8 cellular contexts compared by ENCODE assay signal in the genomic region with DNA sequence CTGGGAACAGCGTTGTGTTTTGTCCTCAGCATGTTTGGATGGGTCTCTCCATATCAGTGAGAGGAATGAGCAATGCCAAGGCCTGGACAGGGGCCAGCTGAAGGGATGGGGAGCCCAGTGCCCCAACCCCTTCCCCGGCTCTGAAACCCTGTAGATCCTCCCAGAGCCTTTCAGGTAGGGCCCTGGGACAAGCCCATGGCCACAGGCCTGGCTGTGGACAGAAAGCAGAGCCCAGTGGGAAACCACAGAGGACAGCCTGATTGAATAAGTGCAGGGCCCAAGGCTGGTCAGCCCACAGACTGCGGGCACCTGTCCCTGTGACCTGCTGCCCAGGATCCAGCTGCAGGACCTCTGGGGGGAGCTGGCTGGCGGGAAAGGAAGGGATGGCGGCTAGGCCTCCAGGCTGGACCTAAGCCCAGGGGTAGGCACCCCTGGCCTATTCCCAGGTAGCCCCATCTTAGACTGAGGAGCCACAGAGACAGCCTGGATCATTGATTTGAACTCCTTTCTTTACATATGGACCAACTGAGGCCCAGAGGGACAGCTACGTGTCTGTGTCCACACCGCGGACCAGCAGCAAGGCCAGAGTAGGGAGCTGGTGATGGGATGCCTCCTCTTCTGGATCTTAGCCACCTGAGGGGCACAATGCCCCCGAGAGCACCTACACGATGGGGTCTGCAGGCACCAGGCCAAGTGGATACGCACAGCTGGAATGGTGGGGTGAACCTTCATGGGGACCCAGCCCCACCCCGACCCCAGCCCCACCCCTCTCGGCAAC. TPM values are rescaled to one million over a fixed set of nuclear protein-coding genes. Genes with fewer than 3 reads are reported as not detected.
DNase-seq lines count a peak whose midpoint lies in the region; ATAC-seq and TF ChIP-seq lines count a peak whose summit lies in the region.

No MANE protein-coding gene starts in this region.

- peak overlapping the region; percentile 89 for H3K27ac Mint-ChIP-seq in activated B cell treated with CpG ODN at 0.5 μM for 24 hours

- H3K36me3 ChIP-seq in left ventricle myocardium inferior: no peaks in the 10 kb centered on the region
- no peaks in the 10 kb centered on the region for H3K36me3 ChIP-seq in skeletal muscle tissue (ENCODE audit: control insufficient read depth in 3 of 3, insufficient read depth in 3 of 3, low read length in 3 of 3)

- in situ Hi-C loops in GM13976 (cut with MboI; ENCODE audit: low sequenced_read_pairs, unreplicated experiment): no loop called here

- H3K4me1 ChIP-seq in left ventricle myocardium inferior: peaks cover 58% of the 10 kb centered on the region
- H3K4me1 ChIP-seq in skeletal muscle tissue (ENCODE audit: control insufficient read depth in 3 of 3, insufficient read depth in 3 of 3, low read length in 3 of 3): peaks cover 26 to 38% (median 38%) of the 10 kb centered on the region in 3 donors

- TF ChIP-seq CTCF in GM13976 (IDR thresholded peaks at IDR 0.05; ENCODE audit: borderline replicate concordance, control extremely low read depth, extremely low read depth, insufficient read depth, missing control alignments) (no peak), activated B cell treated with CpG ODN at 0.5 μM for 24 hours (IDR thresholded peaks at IDR 0.05) (no peak), left ventricle myocardium inferior (IDR thresholded peaks at IDR 0.05; ENCODE audit: borderline replicate concordance) (no peak)

- H3K9me3 Mint-ChIP-seq in activated B cell treated with CpG ODN at 0.5 μM for 24 hours: no peaks in the 10 kb centered on the region

- H3K27me3 Mint-ChIP-seq in activated B cell treated with CpG ODN at 0.5 μM for 24 hours: no peaks in the 10 kb centered on the region

- H3K27me3 ChIP-seq in left ventricle myocardium inferior (ENCODE audit: low read depth) (no peaks in the 10 kb centered on the region), skeletal muscle tissue (ENCODE audit: control insufficient read depth in 3 of 3, insufficient read depth in 3 of 3, low read length in 3 of 3) (peaks cover 0 to 6% (median 0%) of the 10 kb centered on the region in 3 donors)

- H3K27ac ChIP-seq in left ventricle myocardium inferior (replicated peaks): peak overlapping the region; percentile 96
- no peak overlapping the region for H3K27ac ChIP-seq in skeletal muscle tissue (ENCODE audit: low read depth, low read length)

- POLR2A ChIA-PET in activated B cell treated with CpG ODN at 0.5 μM for 24 hours (lab: Charles Lee): interaction anchor here (3.4 to 3.6 kb wide), 2 partner anchors 11 to 16 kb away, joined by 22 to 26 read pairs; no protein-coding TSS in a partner anchor

- H3K4me1 Mint-ChIP-seq in activated B cell treated with CpG ODN at 0.5 μM for 24 hours: peaks cover 83% of the 10 kb centered on the region

- peak; percentile 34 for DNase-seq in GM13976 (ENCODE audit: low spot score)
- DNase-seq in activated B cell treated with CpG ODN at 0.5 μM for 24 hours: no peak
- DNase-seq in left ventricle myocardium inferior: no peak
- no peak for DNase-seq in NCI-H1694 (lab: John Stamatoyannopoulos, UW)
- DNase-seq in DMS53 treated with DMSO at 0.1 percent for 48 hours (lab: John Stamatoyannopoulos, UW; ENCODE audit: unreplicated experiment): no peak
- no peak for DNase-seq in NCI-H2107 treated with DMSO at 0.1 percent for 48 hours (lab: John Stamatoyannopoulos, UW; ENCODE audit: unreplicated experiment)

- H3K9me3 ChIP-seq in left ventricle myocardium inferior (replicated peaks) (no peaks in the 10 kb centered on the region), skeletal muscle tissue (ENCODE audit: control insufficient read depth in 3 of 3, low read length in 3 of 3) (no peaks in the 10 kb centered on the region)

- H3K4me3 Mint-ChIP-seq in activated B cell treated with CpG ODN at 0.5 μM for 24 hours: peak overlapping the region; percentile 85

- H3K4me3 ChIP-seq in left ventricle myocardium inferior (peak overlapping the region; percentile 94), skeletal muscle tissue (ENCODE audit: low read length in 3 of 3) (peak overlapping the region; percentile 83 to 88 (median 85))

- ATAC-seq in activated B cell treated with CpG ODN at 0.5 μM for 24 hours (ENCODE audit: low read depth) (no peak), GM18858 (IDR thresholded peaks at IDR 0.05; ENCODE audit: unreplicated experiment) (no peak)

- CTCF ChIA-PET in activated B cell treated with CpG ODN at 0.5 μM for 24 hours (lab: Charles Lee): interaction anchor here (1.0 kb wide), 1 partner anchor 15 kb away, joined by 3 read pairs; no protein-coding TSS in a partner anchor

- peak overlapping the region in 1 of 3 donors; percentile 86 for H3K9ac ChIP-seq in skeletal muscle tissue (ENCODE audit: low read depth in 1 of 3, low read length in 3 of 3)

- intact Hi-C loops in activated B cell treated with CpG ODN at 0.5 μM for 24 hours (cut with micrococcal nuclease): loop anchor here (5.0 to 10.0 kb wide), 4 partner anchors 348 to 930 kb away; partner anchors contain the start of genes HERPUD1, MT2A, PSME3IP1 and RSPRY1
- intact Hi-C loops in left ventricle myocardium inferior (cut with micrococcal nuclease): no loop called here

- peaks cover 1% of the 10 kb centered on the region for H3K36me3 Mint-ChIP-seq in activated B cell treated with CpG ODN at 0.5 μM for 24 hours (ENCODE audit: low read depth)

RNA-seq across cellular contexts. Expression of gene CCDC102A, which starts 1.3 kb away (rescaled TPM):
- total RNA-seq in activated B cell treated with CpG ODN at 0.5 μM for 24 hours: 15.5 TPM in 2 replicates
- total RNA-seq in left ventricle myocardium inferior: 11.3 TPM
- total RNA-seq in skeletal muscle tissue: 7.8 TPM

RNA-seq across cellular contexts. Expression of gene ADGRG5, which starts 7.4 kb away (rescaled TPM):
- total RNA-seq in activated B cell treated with CpG ODN at 0.5 μM for 24 hours (22.2 and 23.0 TPM in 2 replicates), left ventricle myocardium inferior (not detected), skeletal muscle tissue (not detected)

RNA-seq across cellular contexts. Expression of gene DOK4, which starts 48.8 kb away (rescaled TPM):
- 0.66 and 0.73 TPM in 2 replicates for total RNA-seq in activated B cell treated with CpG ODN at 0.5 μM for 24 hours
- 10.0 TPM for total RNA-seq in left ventricle myocardium inferior
- 6.8 TPM for total RNA-seq in skeletal muscle tissue

Comparison
In these comparisons a context has a peak if more than half of its experiments do, and no peak if none do; other contexts are left out.
1. RNA of gene ADGRG5, which starts 7.4 kb away (total RNA-seq): 22.2 to 23.0 TPM in activated B cell treated with CpG ODN at 0.5 μM for 24 hours; not detected in left ventricle myocardium inferior (single experiment) and not detected in skeletal muscle tissue (single experiment); every median in the first group is over 10 times any median in the second.